ENCODE assay signal across 1 cellular context in genomic region chr19:5718579-5719273, GRCh38.
TF ChIP-seq lines count a peak whose summit lies in the region.

No MANE protein-coding gene starts in this region.

TF ChIP-seq in H1, 55 proteins besides CTCF, POLR2A, EP300 and RAD21:
- no peak for TF ChIP-seq BACH1 (IDR thresholded peaks at IDR 0.05; ENCODE audit: low read length)
- TF ChIP-seq CEBPB (IDR thresholded peaks at IDR 0.05; ENCODE audit: low read depth, low read length), result peak; percentile 37; the same call in 1 of the 2 replicates
- no peak for TF ChIP-seq JUND (IDR thresholded peaks at IDR 0.05; ENCODE audit: low read length)
- no peak for TF ChIP-seq SP2 (IDR thresholded peaks at IDR 0.05; ENCODE audit: low read length)
- no peak for TF ChIP-seq POLR2AphosphoS5 (IDR thresholded peaks at IDR 0.05; ENCODE audit: low read depth, low read length)
- no peak for TF ChIP-seq HDAC2 (IDR thresholded peaks at IDR 0.05; ENCODE audit: borderline replicate concordance in 1 of 2, low read depth in 2 of 2, low read length in 2 of 2)
- TF ChIP-seq ATF2 (IDR thresholded peaks at IDR 0.05; ENCODE audit: low read length), result no peak
- 0 out of 2 replicates have a peak, but pooled peaks have one; percentile 8 for TF ChIP-seq CHD2 (IDR thresholded peaks at IDR 0.05; ENCODE audit: low read length)
- TF ChIP-seq KDM5A (IDR thresholded peaks at IDR 0.05; ENCODE audit: low read length), result no peak
- no peak for TF ChIP-seq ZNF274 (IDR thresholded peaks at IDR 0.05; ENCODE audit: borderline replicate concordance, extremely low read depth, low read length)
- TF ChIP-seq MAFK (IDR thresholded peaks at IDR 0.05; ENCODE audit: low read depth, low read length), result no peak
